8 cellular contexts compared by ENCODE assay signal in genomic region chr2:80938463-80938862, GRCh38.
"Had no signal": no experiment of that assay in that cellular context is flagged by ENCODE, and none has a peak within 500 bp of the region (broad histone marks: within the 10 kb centered on the region; RNA-seq: fewer than 3 reads in every experiment).

No MANE protein-coding gene starts in this region.

- ATAC-seq: GM12878 had no signal

- FAIRE-seq: G401.6, GM12878, GM12891, GM12892, GM18507, GM19239 had no signal

- H3K4me3 ChIP-seq: GM12878 had no signal

- DNase-seq: GDM1, GF-D8 had no signal
